ENCODE assay signal across 1 cellular context in genomic region chr1:150629115-150629928, GRCh38.
TF ChIP-seq lines count a peak whose summit lies in the region.

A gene with protein sequence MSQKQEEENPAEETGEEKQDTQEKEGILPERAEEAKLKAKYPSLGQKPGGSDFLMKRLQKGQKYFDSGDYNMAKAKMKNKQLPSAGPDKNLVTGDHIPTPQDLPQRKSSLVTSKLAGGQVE (minus strand): TSS chr1:150629612. CDS start chr1:150629470, 142 bp downstream.

TF ChIP-seq in HepG2, 621 proteins besides CTCF, POLR2A, EP300 and RAD21 (continued from another document and continues in another):
- TF ChIP-seq ZFP91 (CRISPR knock-in tag; IDR thresholded peaks at IDR 0.05; ENCODE audit: borderline replicate concordance) (peak; percentile 54; the same call in 1 of the 2 replicates), KDM5B (CRISPR knock-in tag; IDR thresholded peaks at IDR 0.05; ENCODE audit: borderline replicate concordance) (peak; percentile 54; the same call in 1 of the 2 replicates), HNRNPK (IDR thresholded peaks at IDR 0.05; ENCODE audit: low read depth, low read length, poor library complexity, severe bottlenecking) (peak; percentile 57), ZNF670 (CRISPR knock-in tag; IDR thresholded peaks at IDR 0.05; ENCODE audit: borderline replicate concordance) (peak; percentile 90; the same call in 1 of the 2 replicates), ZBTB7A (CRISPR knock-in tag; IDR thresholded peaks at IDR 0.05) (no peak; the same call in 1 of the 2 replicates), JUND (CRISPR knock-in tag; IDR thresholded peaks at IDR 0.05) (peak; percentile 71; the same call in 1 of the 2 replicates), ZFP37 (CRISPR knock-in tag; IDR thresholded peaks at IDR 0.05; ENCODE audit: borderline replicate concordance) (no peak), BCL6 (CRISPR knock-in tag; IDR thresholded peaks at IDR 0.05) (no peak), ZNF879 (CRISPR knock-in tag; IDR thresholded peaks at IDR 0.05) (no peak), ZNF383 (CRISPR knock-in tag; IDR thresholded peaks at IDR 0.05; ENCODE audit: borderline replicate concordance) (0 out of 2 replicates have a peak, but pooled peaks have one; percentile 67), ZFP36L1 (CRISPR knock-in tag; IDR thresholded peaks at IDR 0.05) (no peak), POLR2G (IDR thresholded peaks at IDR 0.05; ENCODE audit: low read depth, low read length) (peak; percentile 86), ESRRA (CRISPR knock-in tag; IDR thresholded peaks at IDR 0.05; ENCODE audit: low read depth) (no peak), NBN (conservative IDR thresholded peaks at IDR 0.05) (no peak), THAP11 (CRISPR knock-in tag; IDR thresholded peaks at IDR 0.05) (peak; percentile 74), TIGD3 (CRISPR knock-in tag; IDR thresholded peaks at IDR 0.05; ENCODE audit: borderline replicate concordance) (no peak), ZNF362 (CRISPR knock-in tag; IDR thresholded peaks at IDR 0.05; ENCODE audit: borderline replicate concordance) (no peak; the same call in 1 of the 2 replicates), ZBTB42 (CRISPR knock-in tag; IDR thresholded peaks at IDR 0.05) (peak; percentile 21; the same call in 1 of the 2 replicates), MTF2 (CRISPR knock-in tag; IDR thresholded peaks at IDR 0.05; ENCODE audit: borderline replicate concordance) (no peak), ZNF644 (CRISPR knock-in tag; IDR thresholded peaks at IDR 0.05; ENCODE audit: low read depth) (no peak), JDP2 (CRISPR knock-in tag; IDR thresholded peaks at IDR 0.05; ENCODE audit: borderline replicate concordance) (no peak), MXI1 (IDR thresholded peaks at IDR 0.05; ENCODE audit: borderline replicate concordance, low read depth, low read length) (peak; percentile 20; the same call in 1 of the 3 replicates), ATF7 (IDR thresholded peaks at IDR 0.05) (peak; percentile 99), ATF7 (CRISPR knock-in tag; IDR thresholded peaks at IDR 0.05) (peak; percentile 99), ATF4 (CRISPR knock-in tag; IDR thresholded peaks at IDR 0.05) (0 out of 4 replicates have a peak, but pooled peaks of 1 of the 2 experiments have one; percentile 45), ZSCAN21 (CRISPR knock-in tag; IDR thresholded peaks at IDR 0.05; ENCODE audit: borderline replicate concordance) (no peak; the same call in 1 of the 2 replicates), ZNF788 (CRISPR knock-in tag; IDR thresholded peaks at IDR 0.05; ENCODE audit: borderline replicate concordance) (peak; percentile 62; the same call in 1 of the 2 replicates), PHF8 (CRISPR knock-in tag; IDR thresholded peaks at IDR 0.05) (peak; percentile 70), AFF4 (CRISPR knock-in tag; IDR thresholded peaks at IDR 0.05) (no peak), ZNF274 (CRISPR knock-in tag; IDR thresholded peaks at IDR 0.05) (peak; percentile 38; the same call in 1 of the 2 replicates), SCMH1 (CRISPR knock-in tag; IDR thresholded peaks at IDR 0.05; ENCODE audit: borderline replicate concordance) (no peak), PRDM4 (CRISPR knock-in tag; IDR thresholded peaks at IDR 0.05; ENCODE audit: borderline replicate concordance) (no peak), ONECUT2 (CRISPR knock-in tag; IDR thresholded peaks at IDR 0.05) (no peak)
- TF ChIP-seq, protein P1, sequence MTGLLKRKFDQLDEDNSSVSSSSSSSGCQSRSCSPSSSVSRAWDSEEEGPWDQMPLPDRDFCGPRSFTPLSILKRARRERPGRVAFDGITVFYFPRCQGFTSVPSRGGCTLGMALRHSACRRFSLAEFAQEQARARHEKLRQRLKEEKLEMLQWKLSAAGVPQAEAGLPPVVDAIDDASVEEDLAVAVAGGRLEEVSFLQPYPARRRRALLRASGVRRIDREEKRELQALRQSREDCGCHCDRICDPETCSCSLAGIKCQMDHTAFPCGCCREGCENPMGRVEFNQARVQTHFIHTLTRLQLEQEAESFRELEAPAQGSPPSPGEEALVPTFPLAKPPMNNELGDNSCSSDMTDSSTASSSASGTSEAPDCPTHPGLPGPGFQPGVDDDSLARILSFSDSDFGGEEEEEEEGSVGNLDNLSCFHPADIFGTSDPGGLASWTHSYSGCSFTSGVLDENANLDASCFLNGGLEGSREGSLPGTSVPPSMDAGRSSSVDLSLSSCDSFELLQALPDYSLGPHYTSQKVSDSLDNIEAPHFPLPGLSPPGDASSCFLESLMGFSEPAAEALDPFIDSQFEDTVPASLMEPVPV (CRISPR knock-in tag; IDR thresholded peaks at IDR 0.05): peak; percentile 34; the same call in 1 of the 2 replicates
- TF ChIP-seq, protein P2, sequence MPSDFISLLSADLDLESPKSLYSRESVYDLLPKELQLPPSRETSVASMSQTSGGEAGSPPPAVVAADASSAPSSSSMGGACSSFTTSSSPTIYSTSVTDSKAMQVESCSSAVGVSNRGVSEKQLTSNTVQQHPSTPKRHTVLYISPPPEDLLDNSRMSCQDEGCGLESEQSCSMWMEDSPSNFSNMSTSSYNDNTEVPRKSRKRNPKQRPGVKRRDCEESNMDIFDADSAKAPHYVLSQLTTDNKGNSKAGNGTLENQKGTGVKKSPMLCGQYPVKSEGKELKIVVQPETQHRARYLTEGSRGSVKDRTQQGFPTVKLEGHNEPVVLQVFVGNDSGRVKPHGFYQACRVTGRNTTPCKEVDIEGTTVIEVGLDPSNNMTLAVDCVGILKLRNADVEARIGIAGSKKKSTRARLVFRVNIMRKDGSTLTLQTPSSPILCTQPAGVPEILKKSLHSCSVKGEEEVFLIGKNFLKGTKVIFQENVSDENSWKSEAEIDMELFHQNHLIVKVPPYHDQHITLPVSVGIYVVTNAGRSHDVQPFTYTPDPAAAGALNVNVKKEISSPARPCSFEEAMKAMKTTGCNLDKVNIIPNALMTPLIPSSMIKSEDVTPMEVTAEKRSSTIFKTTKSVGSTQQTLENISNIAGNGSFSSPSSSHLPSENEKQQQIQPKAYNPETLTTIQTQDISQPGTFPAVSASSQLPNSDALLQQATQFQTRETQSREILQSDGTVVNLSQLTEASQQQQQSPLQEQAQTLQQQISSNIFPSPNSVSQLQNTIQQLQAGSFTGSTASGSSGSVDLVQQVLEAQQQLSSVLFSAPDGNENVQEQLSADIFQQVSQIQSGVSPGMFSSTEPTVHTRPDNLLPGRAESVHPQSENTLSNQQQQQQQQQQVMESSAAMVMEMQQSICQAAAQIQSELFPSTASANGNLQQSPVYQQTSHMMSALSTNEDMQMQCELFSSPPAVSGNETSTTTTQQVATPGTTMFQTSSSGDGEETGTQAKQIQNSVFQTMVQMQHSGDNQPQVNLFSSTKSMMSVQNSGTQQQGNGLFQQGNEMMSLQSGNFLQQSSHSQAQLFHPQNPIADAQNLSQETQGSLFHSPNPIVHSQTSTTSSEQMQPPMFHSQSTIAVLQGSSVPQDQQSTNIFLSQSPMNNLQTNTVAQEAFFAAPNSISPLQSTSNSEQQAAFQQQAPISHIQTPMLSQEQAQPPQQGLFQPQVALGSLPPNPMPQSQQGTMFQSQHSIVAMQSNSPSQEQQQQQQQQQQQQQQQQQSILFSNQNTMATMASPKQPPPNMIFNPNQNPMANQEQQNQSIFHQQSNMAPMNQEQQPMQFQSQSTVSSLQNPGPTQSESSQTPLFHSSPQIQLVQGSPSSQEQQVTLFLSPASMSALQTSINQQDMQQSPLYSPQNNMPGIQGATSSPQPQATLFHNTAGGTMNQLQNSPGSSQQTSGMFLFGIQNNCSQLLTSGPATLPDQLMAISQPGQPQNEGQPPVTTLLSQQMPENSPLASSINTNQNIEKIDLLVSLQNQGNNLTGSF (CRISPR knock-in tag; IDR thresholded peaks at IDR 0.05): no peak
- TF ChIP-seq, protein P3, sequence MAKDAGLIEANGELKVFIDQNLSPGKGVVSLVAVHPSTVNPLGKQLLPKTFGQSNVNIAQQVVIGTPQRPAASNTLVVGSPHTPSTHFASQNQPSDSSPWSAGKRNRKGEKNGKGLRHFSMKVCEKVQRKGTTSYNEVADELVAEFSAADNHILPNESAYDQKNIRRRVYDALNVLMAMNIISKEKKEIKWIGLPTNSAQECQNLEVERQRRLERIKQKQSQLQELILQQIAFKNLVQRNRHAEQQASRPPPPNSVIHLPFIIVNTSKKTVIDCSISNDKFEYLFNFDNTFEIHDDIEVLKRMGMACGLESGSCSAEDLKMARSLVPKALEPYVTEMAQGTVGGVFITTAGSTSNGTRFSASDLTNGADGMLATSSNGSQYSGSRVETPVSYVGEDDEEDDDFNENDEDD (CRISPR knock-in tag; IDR thresholded peaks at IDR 0.05; ENCODE audit: borderline replicate concordance): peak; percentile 43; the same call in 1 of the 2 replicates
